1 cellular context compared by ENCODE assay signal in the genomic region with DNA sequence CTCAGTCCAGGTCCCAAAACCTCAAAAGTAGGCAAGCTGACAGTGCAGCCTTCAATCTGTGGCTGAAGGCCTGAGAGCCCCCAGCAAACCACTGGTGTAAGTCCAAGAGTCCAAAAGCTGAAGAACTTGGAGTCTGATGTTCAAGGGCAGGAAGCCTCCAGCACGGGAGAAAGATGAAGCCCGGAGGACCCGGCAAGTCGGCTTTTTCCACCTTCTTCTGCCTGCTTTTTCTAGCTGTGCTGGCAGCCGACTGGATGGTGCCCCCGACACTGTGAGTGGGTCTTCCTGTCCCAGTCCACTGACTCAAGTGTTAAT.
A peak's percentile ranks its signal among the peaks of the same experiment; 100 is the strongest.
TF ChIP-seq lines count a peak whose summit lies in the region.

No MANE protein-coding gene starts in this region.

TF ChIP-seq in K562, 482 proteins besides CTCF, POLR2A, EP300 and RAD21:
- TF ChIP-seq, protein P1, sequence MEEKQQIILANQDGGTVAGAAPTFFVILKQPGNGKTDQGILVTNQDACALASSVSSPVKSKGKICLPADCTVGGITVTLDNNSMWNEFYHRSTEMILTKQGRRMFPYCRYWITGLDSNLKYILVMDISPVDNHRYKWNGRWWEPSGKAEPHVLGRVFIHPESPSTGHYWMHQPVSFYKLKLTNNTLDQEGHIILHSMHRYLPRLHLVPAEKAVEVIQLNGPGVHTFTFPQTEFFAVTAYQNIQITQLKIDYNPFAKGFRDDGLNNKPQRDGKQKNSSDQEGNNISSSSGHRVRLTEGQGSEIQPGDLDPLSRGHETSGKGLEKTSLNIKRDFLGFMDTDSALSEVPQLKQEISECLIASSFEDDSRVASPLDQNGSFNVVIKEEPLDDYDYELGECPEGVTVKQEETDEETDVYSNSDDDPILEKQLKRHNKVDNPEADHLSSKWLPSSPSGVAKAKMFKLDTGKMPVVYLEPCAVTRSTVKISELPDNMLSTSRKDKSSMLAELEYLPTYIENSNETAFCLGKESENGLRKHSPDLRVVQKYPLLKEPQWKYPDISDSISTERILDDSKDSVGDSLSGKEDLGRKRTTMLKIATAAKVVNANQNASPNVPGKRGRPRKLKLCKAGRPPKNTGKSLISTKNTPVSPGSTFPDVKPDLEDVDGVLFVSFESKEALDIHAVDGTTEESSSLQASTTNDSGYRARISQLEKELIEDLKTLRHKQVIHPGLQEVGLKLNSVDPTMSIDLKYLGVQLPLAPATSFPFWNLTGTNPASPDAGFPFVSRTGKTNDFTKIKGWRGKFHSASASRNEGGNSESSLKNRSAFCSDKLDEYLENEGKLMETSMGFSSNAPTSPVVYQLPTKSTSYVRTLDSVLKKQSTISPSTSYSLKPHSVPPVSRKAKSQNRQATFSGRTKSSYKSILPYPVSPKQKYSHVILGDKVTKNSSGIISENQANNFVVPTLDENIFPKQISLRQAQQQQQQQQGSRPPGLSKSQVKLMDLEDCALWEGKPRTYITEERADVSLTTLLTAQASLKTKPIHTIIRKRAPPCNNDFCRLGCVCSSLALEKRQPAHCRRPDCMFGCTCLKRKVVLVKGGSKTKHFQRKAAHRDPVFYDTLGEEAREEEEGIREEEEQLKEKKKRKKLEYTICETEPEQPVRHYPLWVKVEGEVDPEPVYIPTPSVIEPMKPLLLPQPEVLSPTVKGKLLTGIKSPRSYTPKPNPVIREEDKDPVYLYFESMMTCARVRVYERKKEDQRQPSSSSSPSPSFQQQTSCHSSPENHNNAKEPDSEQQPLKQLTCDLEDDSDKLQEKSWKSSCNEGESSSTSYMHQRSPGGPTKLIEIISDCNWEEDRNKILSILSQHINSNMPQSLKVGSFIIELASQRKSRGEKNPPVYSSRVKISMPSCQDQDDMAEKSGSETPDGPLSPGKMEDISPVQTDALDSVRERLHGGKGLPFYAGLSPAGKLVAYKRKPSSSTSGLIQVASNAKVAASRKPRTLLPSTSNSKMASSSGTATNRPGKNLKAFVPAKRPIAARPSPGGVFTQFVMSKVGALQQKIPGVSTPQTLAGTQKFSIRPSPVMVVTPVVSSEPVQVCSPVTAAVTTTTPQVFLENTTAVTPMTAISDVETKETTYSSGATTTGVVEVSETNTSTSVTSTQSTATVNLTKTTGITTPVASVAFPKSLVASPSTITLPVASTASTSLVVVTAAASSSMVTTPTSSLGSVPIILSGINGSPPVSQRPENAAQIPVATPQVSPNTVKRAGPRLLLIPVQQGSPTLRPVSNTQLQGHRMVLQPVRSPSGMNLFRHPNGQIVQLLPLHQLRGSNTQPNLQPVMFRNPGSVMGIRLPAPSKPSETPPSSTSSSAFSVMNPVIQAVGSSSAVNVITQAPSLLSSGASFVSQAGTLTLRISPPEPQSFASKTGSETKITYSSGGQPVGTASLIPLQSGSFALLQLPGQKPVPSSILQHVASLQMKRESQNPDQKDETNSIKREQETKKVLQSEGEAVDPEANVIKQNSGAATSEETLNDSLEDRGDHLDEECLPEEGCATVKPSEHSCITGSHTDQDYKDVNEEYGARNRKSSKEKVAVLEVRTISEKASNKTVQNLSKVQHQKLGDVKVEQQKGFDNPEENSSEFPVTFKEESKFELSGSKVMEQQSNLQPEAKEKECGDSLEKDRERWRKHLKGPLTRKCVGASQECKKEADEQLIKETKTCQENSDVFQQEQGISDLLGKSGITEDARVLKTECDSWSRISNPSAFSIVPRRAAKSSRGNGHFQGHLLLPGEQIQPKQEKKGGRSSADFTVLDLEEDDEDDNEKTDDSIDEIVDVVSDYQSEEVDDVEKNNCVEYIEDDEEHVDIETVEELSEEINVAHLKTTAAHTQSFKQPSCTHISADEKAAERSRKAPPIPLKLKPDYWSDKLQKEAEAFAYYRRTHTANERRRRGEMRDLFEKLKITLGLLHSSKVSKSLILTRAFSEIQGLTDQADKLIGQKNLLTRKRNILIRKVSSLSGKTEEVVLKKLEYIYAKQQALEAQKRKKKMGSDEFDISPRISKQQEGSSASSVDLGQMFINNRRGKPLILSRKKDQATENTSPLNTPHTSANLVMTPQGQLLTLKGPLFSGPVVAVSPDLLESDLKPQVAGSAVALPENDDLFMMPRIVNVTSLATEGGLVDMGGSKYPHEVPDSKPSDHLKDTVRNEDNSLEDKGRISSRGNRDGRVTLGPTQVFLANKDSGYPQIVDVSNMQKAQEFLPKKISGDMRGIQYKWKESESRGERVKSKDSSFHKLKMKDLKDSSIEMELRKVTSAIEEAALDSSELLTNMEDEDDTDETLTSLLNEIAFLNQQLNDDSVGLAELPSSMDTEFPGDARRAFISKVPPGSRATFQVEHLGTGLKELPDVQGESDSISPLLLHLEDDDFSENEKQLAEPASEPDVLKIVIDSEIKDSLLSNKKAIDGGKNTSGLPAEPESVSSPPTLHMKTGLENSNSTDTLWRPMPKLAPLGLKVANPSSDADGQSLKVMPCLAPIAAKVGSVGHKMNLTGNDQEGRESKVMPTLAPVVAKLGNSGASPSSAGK (IDR thresholded peaks at IDR 0.05) = 0 out of 2 replicates have a peak, but pooled peaks have one; percentile 1
- peak; percentile 76 for TF ChIP-seq ZFP36 (IDR thresholded peaks at IDR 0.05; ENCODE audit: low read depth, low read length, partially characterized antibody)
- TF ChIP-seq, protein P2, sequence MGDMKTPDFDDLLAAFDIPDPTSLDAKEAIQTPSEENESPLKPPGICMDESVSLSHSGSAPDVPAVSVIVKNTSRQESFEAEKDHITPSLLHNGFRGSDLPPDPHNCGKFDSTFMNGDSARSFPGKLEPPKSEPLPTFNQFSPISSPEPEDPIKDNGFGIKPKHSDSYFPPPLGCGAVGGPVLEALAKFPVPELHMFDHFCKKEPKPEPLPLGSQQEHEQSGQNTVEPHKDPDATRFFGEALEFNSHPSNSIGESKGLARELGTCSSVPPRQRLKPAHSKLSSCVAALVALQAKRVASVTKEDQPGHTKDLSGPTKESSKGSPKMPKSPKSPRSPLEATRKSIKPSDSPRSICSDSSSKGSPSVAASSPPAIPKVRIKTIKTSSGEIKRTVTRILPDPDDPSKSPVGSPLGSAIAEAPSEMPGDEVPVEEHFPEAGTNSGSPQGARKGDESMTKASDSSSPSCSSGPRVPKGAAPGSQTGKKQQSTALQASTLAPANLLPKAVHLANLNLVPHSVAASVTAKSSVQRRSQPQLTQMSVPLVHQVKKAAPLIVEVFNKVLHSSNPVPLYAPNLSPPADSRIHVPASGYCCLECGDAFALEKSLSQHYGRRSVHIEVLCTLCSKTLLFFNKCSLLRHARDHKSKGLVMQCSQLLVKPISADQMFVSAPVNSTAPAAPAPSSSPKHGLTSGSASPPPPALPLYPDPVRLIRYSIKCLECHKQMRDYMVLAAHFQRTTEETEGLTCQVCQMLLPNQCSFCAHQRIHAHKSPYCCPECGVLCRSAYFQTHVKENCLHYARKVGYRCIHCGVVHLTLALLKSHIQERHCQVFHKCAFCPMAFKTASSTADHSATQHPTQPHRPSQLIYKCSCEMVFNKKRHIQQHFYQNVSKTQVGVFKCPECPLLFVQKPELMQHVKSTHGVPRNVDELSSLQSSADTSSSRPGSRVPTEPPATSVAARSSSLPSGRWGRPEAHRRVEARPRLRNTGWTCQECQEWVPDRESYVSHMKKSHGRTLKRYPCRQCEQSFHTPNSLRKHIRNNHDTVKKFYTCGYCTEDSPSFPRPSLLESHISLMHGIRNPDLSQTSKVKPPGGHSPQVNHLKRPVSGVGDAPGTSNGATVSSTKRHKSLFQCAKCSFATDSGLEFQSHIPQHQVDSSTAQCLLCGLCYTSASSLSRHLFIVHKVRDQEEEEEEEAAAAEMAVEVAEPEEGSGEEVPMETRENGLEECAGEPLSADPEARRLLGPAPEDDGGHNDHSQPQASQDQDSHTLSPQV (IDR thresholded peaks at IDR 0.05) = 0 out of 2 replicates have a peak, but pooled peaks have one; percentile 1
- TF ChIP-seq FOSL1 (tag; conservative IDR thresholded peaks at IDR 0.05) = 0 out of 2 replicates have a peak, but pooled peaks have one; percentile 3
- 0 out of 2 replicates have a peak, but pooled peaks have one; percentile 21 for TF ChIP-seq ZNF589 (CRISPR knock-in tag; IDR thresholded peaks at IDR 0.05; ENCODE audit: low read depth)
TF ChIP-seq in K562: peak in this region for 5; not testable (repeated sequence) for 477.
